1 cellular context compared by ENCODE assay signal in the genomic region with DNA sequence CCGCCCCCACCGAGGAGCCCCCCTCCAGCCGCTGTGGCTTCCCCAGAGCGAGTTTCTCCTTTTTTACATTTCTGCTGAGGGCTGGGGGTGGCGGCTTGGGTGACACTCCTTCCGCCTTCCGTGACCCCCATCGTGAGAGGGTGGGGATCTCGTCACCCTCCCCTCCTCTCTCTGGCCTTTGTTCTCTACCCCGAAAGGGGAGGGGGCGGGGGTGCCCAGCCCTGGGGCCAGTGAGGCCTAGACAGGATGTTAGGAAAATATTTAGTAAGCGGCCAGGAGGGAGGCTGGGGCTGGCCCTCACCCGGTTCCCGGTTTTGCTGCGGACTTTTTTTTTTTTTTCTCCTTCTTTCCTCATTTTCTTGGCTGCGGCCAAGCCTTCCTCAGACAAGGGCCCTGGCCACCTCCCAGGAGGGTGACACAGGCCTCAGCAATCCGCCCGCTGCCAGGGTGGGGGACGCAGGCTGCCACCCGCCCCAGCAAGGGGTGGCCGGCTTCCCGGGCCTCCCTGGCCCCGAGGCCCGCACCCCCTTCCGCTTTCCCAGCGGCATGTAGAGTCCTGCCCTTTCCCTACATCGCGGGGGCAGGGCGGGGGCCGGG.
TF ChIP-seq lines count a peak whose summit lies in the region.

No MANE protein-coding gene starts in this region.

TF ChIP-seq in SK-N-SH, 30 proteins besides CTCF, POLR2A, EP300 and RAD21 (continued from another document):
- TF ChIP-seq, protein P1, sequence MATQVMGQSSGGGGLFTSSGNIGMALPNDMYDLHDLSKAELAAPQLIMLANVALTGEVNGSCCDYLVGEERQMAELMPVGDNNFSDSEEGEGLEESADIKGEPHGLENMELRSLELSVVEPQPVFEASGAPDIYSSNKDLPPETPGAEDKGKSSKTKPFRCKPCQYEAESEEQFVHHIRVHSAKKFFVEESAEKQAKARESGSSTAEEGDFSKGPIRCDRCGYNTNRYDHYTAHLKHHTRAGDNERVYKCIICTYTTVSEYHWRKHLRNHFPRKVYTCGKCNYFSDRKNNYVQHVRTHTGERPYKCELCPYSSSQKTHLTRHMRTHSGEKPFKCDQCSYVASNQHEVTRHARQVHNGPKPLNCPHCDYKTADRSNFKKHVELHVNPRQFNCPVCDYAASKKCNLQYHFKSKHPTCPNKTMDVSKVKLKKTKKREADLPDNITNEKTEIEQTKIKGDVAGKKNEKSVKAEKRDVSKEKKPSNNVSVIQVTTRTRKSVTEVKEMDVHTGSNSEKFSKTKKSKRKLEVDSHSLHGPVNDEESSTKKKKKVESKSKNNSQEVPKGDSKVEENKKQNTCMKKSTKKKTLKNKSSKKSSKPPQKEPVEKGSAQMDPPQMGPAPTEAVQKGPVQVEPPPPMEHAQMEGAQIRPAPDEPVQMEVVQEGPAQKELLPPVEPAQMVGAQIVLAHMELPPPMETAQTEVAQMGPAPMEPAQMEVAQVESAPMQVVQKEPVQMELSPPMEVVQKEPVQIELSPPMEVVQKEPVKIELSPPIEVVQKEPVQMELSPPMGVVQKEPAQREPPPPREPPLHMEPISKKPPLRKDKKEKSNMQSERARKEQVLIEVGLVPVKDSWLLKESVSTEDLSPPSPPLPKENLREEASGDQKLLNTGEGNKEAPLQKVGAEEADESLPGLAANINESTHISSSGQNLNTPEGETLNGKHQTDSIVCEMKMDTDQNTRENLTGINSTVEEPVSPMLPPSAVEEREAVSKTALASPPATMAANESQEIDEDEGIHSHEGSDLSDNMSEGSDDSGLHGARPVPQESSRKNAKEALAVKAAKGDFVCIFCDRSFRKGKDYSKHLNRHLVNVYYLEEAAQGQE (IDR thresholded peaks at IDR 0.05; ENCODE audit: low read depth, low read length): peak; percentile 30; the same call in 1 of the 2 replicates
- no peak for TF ChIP-seq SMC3 (IDR thresholded peaks at IDR 0.05; ENCODE audit: low read depth, low read length)
- TF ChIP-seq, protein P2, sequence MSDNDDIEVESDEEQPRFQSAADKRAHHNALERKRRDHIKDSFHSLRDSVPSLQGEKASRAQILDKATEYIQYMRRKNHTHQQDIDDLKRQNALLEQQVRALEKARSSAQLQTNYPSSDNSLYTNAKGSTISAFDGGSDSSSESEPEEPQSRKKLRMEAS (IDR thresholded peaks at IDR 0.05; ENCODE audit: low read depth): peak; percentile 8; the same call in 1 of the 2 replicates
- no peak for TF ChIP-seq TAF1 (IDR thresholded peaks at IDR 0.05; ENCODE audit: borderline replicate concordance, low read depth, low read length)
- TF ChIP-seq, protein P3, sequence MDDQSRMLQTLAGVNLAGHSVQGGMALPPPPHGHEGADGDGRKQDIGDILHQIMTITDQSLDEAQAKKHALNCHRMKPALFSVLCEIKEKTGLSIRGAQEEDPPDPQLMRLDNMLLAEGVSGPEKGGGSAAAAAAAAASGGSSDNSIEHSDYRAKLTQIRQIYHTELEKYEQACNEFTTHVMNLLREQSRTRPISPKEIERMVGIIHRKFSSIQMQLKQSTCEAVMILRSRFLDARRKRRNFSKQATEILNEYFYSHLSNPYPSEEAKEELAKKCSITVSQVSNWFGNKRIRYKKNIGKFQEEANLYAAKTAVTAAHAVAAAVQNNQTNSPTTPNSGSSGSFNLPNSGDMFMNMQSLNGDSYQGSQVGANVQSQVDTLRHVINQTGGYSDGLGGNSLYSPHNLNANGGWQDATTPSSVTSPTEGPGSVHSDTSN (IDR thresholded peaks at IDR 0.05): no peak
- TF ChIP-seq TCF12 (IDR thresholded peaks at IDR 0.05): no peak; the same call in 1 of the 2 replicates
- no peak for TF ChIP-seq GATA2 (CRISPR knock-in tag; IDR thresholded peaks at IDR 0.05)
